15 cellular contexts compared by ENCODE assay signal in the genomic region with DNA sequence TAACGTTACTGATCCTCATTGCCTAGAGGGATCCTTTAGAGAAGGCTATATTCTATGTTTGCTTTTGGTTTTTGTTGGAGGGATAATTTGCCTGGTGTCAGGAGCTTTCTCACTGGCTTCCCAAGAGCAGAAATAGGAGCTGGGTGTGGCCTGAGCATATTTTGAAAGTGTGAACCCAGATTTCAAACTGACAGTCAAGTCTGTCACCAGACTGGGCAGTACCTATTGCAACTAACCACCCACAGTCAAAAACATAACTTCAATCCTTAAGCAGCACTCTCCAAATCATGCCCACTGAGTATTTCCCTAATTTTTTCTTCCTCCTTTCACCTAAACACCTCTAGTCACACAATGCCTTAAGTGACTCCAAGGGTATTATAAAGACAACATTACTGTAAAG.
DNase-seq lines count a peak whose midpoint lies in the region; ATAC-seq and FAIRE-seq lines count a peak whose summit lies in the region.
"Had no signal": no experiment of that assay in that cellular context is flagged by ENCODE, and none has a peak within 500 bp of the region (broad histone marks: within the 10 kb centered on the region; RNA-seq: fewer than 3 reads in every experiment).

No MANE protein-coding gene starts in this region.

- peak overlapping the region; percentile 78 for H3K4me2 ChIP-seq in BLaER1

- DNase-seq in GM18507 (ENCODE audit: extremely low spot score, insufficient read length, low read depth) (no peak), 8988T (no peak), iPS-NIHi7 (ENCODE audit: extremely low spot score) (no peak), SK-N-DZ (ENCODE audit: low spot score) (no peak)
- DNase-seq in activated CD4-positive, CD25-positive, alpha-beta regulatory T cell (lab: John Stamatoyannopoulos, UW) = no peak
- DNase-seq: activated CD8-positive, alpha-beta memory T cell treated with anti-CD3 and anti-CD28 coated beads, Interleukin-2, amount 10 ng/mL, durations not matched to agents 7 days and 5 days; AML-193; heart right ventricle; retina; SJCRH30 had no signal

- peaks cover 80% of the 10 kb centered on the region for H4K20me1 ChIP-seq in BLaER1

- peak; percentile 26 for ATAC-seq in HG02885 (IDR thresholded peaks at IDR 0.05; ENCODE audit: poor library complexity, unreplicated experiment)
- ATAC-seq: activated CD8-positive, alpha-beta memory T cell treated with anti-CD3 and anti-CD28 coated beads, Interleukin-2, amount 10 ng/mL, durations not matched to agents 7 days and 5 days; heart right ventricle; natural killer cell treated with Interleukin-12 subunit alpha and Interleukin-12 subunit beta and Interleukin-15 and Interleukin-18, amount 100 ng/mL, for 72 hours had no signal

- H3K4me3 ChIP-seq in BLaER1 = 0 out of 2 replicates have a peak overlapping the region, but pooled peaks have one; percentile 1
- H3K4me3 ChIP-seq: heart right ventricle, SJCRH30 had no signal

- H3K36me3 ChIP-seq in BLaER1 = peaks cover 84% of the 10 kb centered on the region

- H3K4me3 Mint-ChIP-seq in activated naive CD8-positive, alpha-beta T cell = no peak overlapping the region
- H3K4me3 Mint-ChIP-seq: activated CD8-positive, alpha-beta memory T cell treated with anti-CD3 and anti-CD28 coated beads, Interleukin-2, amount 10 ng/mL, durations not matched to agents 7 days and 5 days; natural killer cell treated with Interleukin-12 subunit alpha and Interleukin-12 subunit beta and Interleukin-15 and Interleukin-18, amount 100 ng/mL, for 72 hours had no signal

- no peaks in the 10 kb centered on the region for H3K9me3 ChIP-seq in BLaER1
- H3K9me3 ChIP-seq: SJCRH30 had no signal

- peaks cover 2% of the 10 kb centered on the region for H3K36me3 Mint-ChIP-seq in activated naive CD8-positive, alpha-beta T cell
- H3K36me3 Mint-ChIP-seq: natural killer cell treated with Interleukin-12 subunit alpha and Interleukin-12 subunit beta and Interleukin-15 and Interleukin-18, amount 100 ng/mL, for 72 hours had no signal

- FAIRE-seq in GM18507 (lab: Jason Lieb, UNC) = peak; percentile 94
- FAIRE-seq: urothelium cell line had no signal

- peak overlapping the region; percentile 64 for H3K27ac Mint-ChIP-seq in activated naive CD8-positive, alpha-beta T cell
- H3K27ac Mint-ChIP-seq: activated CD8-positive, alpha-beta memory T cell treated with anti-CD3 and anti-CD28 coated beads, Interleukin-2, amount 10 ng/mL, durations not matched to agents 7 days and 5 days; natural killer cell treated with Interleukin-12 subunit alpha and Interleukin-12 subunit beta and Interleukin-15 and Interleukin-18, amount 100 ng/mL, for 72 hours had no signal

- peak overlapping the region; percentile 17 for H3K9ac ChIP-seq in BLaER1

- no peaks in the 10 kb centered on the region for H3K27me3 ChIP-seq in BLaER1
- H3K27me3 ChIP-seq: heart right ventricle, SJCRH30 had no signal

- H3K27me3 Mint-ChIP-seq in activated naive CD8-positive, alpha-beta T cell = no peaks in the 10 kb centered on the region

- peak overlapping the region; percentile 87 for H3K27ac ChIP-seq in BLaER1
- H3K27ac ChIP-seq: SJCRH30 had no signal

- peaks cover 6% of the 10 kb centered on the region for H3K9me3 Mint-ChIP-seq in activated naive CD8-positive, alpha-beta T cell (ENCODE audit: low read depth)
- H3K9me3 Mint-ChIP-seq: natural killer cell treated with Interleukin-12 subunit alpha and Interleukin-12 subunit beta and Interleukin-15 and Interleukin-18, amount 100 ng/mL, for 72 hours had no signal

- peaks cover 100% of the 10 kb centered on the region for H3K4me1 ChIP-seq in BLaER1
- H3K4me1 ChIP-seq: SJCRH30 had no signal

- H3K4me1 Mint-ChIP-seq in activated naive CD8-positive, alpha-beta T cell (ENCODE audit: low read depth) = peaks cover 21% of the 10 kb centered on the region
